Comparison of ENCODE assay signal across 13 cellular contexts in the genomic region with DNA sequence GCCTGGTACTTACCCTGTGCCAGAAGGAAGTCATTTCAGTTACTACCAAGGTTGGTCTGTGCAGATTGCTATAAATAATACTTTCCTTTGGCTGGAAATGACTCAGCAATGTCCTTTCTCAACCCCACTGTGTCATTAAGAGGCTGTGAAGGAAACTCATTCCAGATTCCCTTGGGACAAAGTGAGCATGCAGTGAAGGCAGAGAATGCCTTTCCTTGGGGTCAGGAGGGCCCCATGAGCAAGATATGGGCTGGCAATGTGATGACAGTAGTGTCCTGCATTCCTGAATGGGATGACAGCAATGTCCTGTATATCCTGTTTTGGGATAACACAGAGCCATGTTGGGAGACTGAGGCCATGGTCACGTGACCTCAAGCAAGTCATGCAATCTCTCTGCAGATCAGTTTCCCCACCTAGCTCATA.
DNase-seq lines count a peak whose midpoint lies in the region; ATAC-seq, FAIRE-seq and TF ChIP-seq lines count a peak whose summit lies in the region.
"Had no signal": no experiment of that assay in that cellular context is flagged by ENCODE, and none has a peak within 500 bp of the region (broad histone marks: within the 10 kb centered on the region; RNA-seq: fewer than 3 reads in every experiment).

No MANE protein-coding gene starts in this region.

- SMC1A ChIA-PET in GM12878 (lab: Charles Lee; ENCODE audit: uncharacterized antibody, unreplicated experiment), result no interaction called here

- peak; percentile 13 for DNase-seq in ACHN
- peak; percentile 7 for DNase-seq in HS-27A (ENCODE audit: low read depth)
- DNase-seq in GM12878 (ENCODE audit: low read depth, low spot score), result no peak
- peak; percentile 67 for DNase-seq in iris pigment epithelial cell (ENCODE audit: low read depth)
- no peak for DNase-seq in DMS 273 (lab: John Stamatoyannopoulos, UW; ENCODE audit: unreplicated experiment)
- no peak for DNase-seq in stimulated activated CD4-positive, alpha-beta T cell treated with anti-CD3 and anti-CD28 coated beads, Interleukin-1b, Interleukin-23, amount 100 ng/mL, for 48 hours
- DNase-seq in SKM-1 treated with dmso at 0.1 percent for 144 hours (lab: John Stamatoyannopoulos, UW; ENCODE audit: unreplicated experiment), result no peak
- DNase-seq: activated CD4-positive, CD25-positive, alpha-beta regulatory T cell; CD8-positive, alpha-beta T cell; effector memory CD4-positive, alpha-beta T cell had no signal

- no peak overlapping the region for H3K4me2 ChIP-seq in GM12878 (ENCODE audit: control insufficient read depth, insufficient read depth)
- H3K4me2 ChIP-seq: PC-9 had no signal

- CTCF ChIA-PET in GM12878 (lab: Yijun Ruan, JAX), result no interaction called here

- intact Hi-C loops in GM12878 (cut with micrococcal nuclease; ENCODE audit: unreplicated experiment), result no loop called here

- no peaks in the 10 kb centered on the region for H3K9me3 ChIP-seq in GM12878 (replicated peaks; ENCODE audit: control insufficient read depth, insufficient read depth, low read length)

- no peak overlapping the region for H2AFZ ChIP-seq in GM12878 (ENCODE audit: control insufficient read depth, low read depth, low read length)
- H2AFZ ChIP-seq: parathyroid adenoma, PC-9 had no signal

- POLR2A ChIA-PET in GM12878 (lab: Charles Lee), result no interaction called here

- no peaks in the 10 kb centered on the region for H3K36me3 ChIP-seq in GM12878 (ENCODE audit: control insufficient read depth in 2 of 2, insufficient read depth in 2 of 2, low read length in 1 of 2)

- no peak for TF ChIP-seq CTCF in GM12878 (IDR thresholded peaks at IDR 0.05 in 2 of 3, conservative IDR thresholded peaks at IDR 0.05 in 1 of 3; ENCODE audit: control insufficient read depth in 2 of 3, extremely low read depth in 1 of 3, insufficient read depth in 1 of 3, low read depth in 3 of 3, low read length in 3 of 3)

- FAIRE-seq in GM12878 (lab: Jason Lieb, UNC), result no peak

- RAD21 ChIA-PET in GM12878 (lab: Charles Lee; ENCODE audit: unreplicated experiment), result no interaction called here

- H3K4me1 ChIP-seq in GM12878 (ENCODE audit: control insufficient read depth, insufficient read depth, low read length), result no peaks in the 10 kb centered on the region
- H3K4me1 ChIP-seq: parathyroid adenoma had no signal

- no peak for TF ChIP-seq RAD21 in GM12878 (IDR thresholded peaks at IDR 0.05; ENCODE audit: insufficient read depth, low read depth, low read length)

- no peak overlapping the region for H3K4me3 ChIP-seq in GM12878
- H3K4me3 ChIP-seq: PC-9 had no signal

- no peak overlapping the region for H3K27ac ChIP-seq in GM12878 (ENCODE audit: control insufficient read depth, insufficient read depth)
- H3K27ac ChIP-seq: parathyroid adenoma, PC-9 had no signal

- ATAC-seq in GM12878 (no peak), GM21447 (IDR thresholded peaks at IDR 0.05; ENCODE audit: unreplicated experiment) (no peak)
- ATAC-seq: CD8-positive, alpha-beta T cell had no signal

- no peak for TF ChIP-seq POLR2A in GM12878 (IDR thresholded peaks at IDR 0.05; ENCODE audit: low read depth, low read length)

- in situ Hi-C loops in ACHN (cut with HindIII; ENCODE audit: low pct_ligation_motif_present, low pct_unique_long_range_greater_than_20kb, low sequenced_read_pairs) (no loop called here), GM12878 (cut with MboI) (no loop called here)

- H3K79me2 ChIP-seq in GM12878 (ENCODE audit: control insufficient read depth, insufficient read depth, low read length), result no peaks in the 10 kb centered on the region
- H3K79me2 ChIP-seq: parathyroid adenoma had no signal

- no peaks in the 10 kb centered on the region for H4K20me1 ChIP-seq in GM12878 (ENCODE audit: control insufficient read depth, insufficient read depth)

- TF ChIP-seq EP300 in GM12878 (IDR thresholded peaks at IDR 0.05; ENCODE audit: borderline replicate concordance in 1 of 2, control insufficient read depth in 1 of 2, low read depth in 2 of 2, low read length in 2 of 2), result no peak

- WGBS in GM12878 (ENCODE audit: insufficient coverage, insufficient replicate concordance, low lambda C conversion rate, missing lambda C conversion rate), result 0% methylated on average over 1 of the region's 1 CpG

- H3K27me3 ChIP-seq in GM12878 (replicated peaks in 1 of 2; ENCODE audit: control insufficient read depth in 2 of 2, insufficient read depth in 2 of 2, low read length in 1 of 2), result no peaks in the 10 kb centered on the region

- BruUV-seq in GM12878 (replicated peaks; lab: Mats Ljungman, UMichigan), result no TSS peak

- no peak overlapping the region for H3K9ac ChIP-seq in GM12878 (ENCODE audit: control insufficient read depth, insufficient read depth, low read length)
- H3K9ac ChIP-seq: parathyroid adenoma had no signal

TF ChIP-seq in GM12878, 131 proteins besides CTCF, POLR2A, EP300 and RAD21:
- TF ChIP-seq MAX (IDR thresholded peaks at IDR 0.05; ENCODE audit: low read depth, low read length) (no peak), RAD51 (IDR thresholded peaks at IDR 0.05) (peak; percentile 12; the same call in 1 of the 2 replicates)
TF ChIP-seq in GM12878: peak in this region for 1.

Comparison
In these comparisons a context has a peak if more than half of its experiments do, and no peak if none do; other contexts are left out.
1. DNase-seq: peak in ACHN (single experiment), HS-27A (single experiment) and iris pigment epithelial cell (single experiment); none in GM12878 (single experiment), DMS 273 (single experiment), stimulated activated CD4-positive, alpha-beta T cell treated with anti-CD3 and anti-CD28 coated beads, Interleukin-1b, Interleukin-23, amount 100 ng/mL, for 48 hours (single experiment) and SKM-1 treated with dmso at 0.1 percent for 144 hours (single experiment).